ENCODE assay signal across 12 cellular contexts in the genomic region with DNA sequence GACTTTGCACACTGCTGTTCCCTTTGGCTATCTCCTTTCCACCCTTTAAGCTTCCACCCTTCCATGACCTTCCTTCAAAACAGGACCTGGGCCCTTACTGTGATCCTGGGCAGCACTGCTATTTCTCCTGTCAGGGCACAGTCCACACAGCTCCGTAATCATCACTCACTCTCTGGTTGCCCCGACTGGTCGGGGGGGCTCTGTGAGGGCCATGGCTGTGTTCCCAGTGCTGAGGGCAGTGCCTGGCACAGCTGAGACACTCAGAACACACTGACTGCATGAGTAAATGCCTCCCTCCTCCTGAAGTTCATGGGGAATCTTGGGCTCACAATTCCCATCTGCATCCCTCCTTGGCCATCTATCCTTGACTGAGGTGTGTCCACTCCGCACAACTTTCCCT. TPM values are rescaled to one million over a fixed set of nuclear protein-coding genes. Genes with fewer than 3 reads are reported as not detected.
DNase-seq lines count a peak whose midpoint lies in the region; ATAC-seq and TF ChIP-seq lines count a peak whose summit lies in the region.
"Had no signal": no experiment of that assay in that cellular context is flagged by ENCODE, and none has a peak within 500 bp of the region (broad histone marks: within the 10 kb centered on the region; RNA-seq: fewer than 3 reads in every experiment).

No MANE protein-coding gene starts in this region.

- POLR2A ChIA-PET in CD4-positive, alpha-beta memory T cell (lab: Charles Lee; ENCODE audit: partially characterized antibody): interaction anchor here (62.9 to 74.5 kb wide), 2 partner anchors 1 to 22 kb away, joined by 5577 read pairs; a partner anchor contains a TSS

- H3K4me3 Mint-ChIP-seq in CD4-positive, alpha-beta memory T cell: peak overlapping the region in 1 of 8 donors; percentile 3
- H3K4me3 Mint-ChIP-seq in T-helper 17 cell: no peak overlapping the region
- H3K4me3 Mint-ChIP-seq: CD14-positive monocyte, H9 had no signal

- peak overlapping the region; percentile 50 for H3K27ac ChIP-seq in CD4-positive, alpha-beta memory T cell (ENCODE audit: low read depth, low read length)
- peak overlapping the region; percentile 41 to 99 (median 95) for H3K27ac ChIP-seq in dorsolateral prefrontal cortex

- intact Hi-C loops in CD4-positive, alpha-beta memory T cell (cut with micrococcal nuclease): no loop called here
- intact Hi-C loops in dorsolateral prefrontal cortex (cut with DNase I): loop anchor here in 1 of 2 donors (2.0 kb wide), 1 partner anchor 38 kb away; a partner anchor contains a TSS

- ATAC-seq in T-helper 17 cell: no peak
- ATAC-seq in GM18909 (IDR thresholded peaks at IDR 0.05; ENCODE audit: poor library complexity, unreplicated experiment): no peak
- ATAC-seq: sciatic nerve had no signal

- H3K4me3 ChIP-seq in CD4-positive, alpha-beta memory T cell (ENCODE audit: low read length in 2 of 2): no peak overlapping the region
- peak overlapping the region in 19 of 59 donors; percentile 1 to 38 (median 15) for H3K4me3 ChIP-seq in dorsolateral prefrontal cortex

- TF ChIP-seq CTCF in dorsolateral prefrontal cortex (IDR thresholded peaks at IDR 0.05 in 54 of 56, conservative IDR thresholded peaks at IDR 0.05 in 2 of 56; ENCODE audit: low read depth in 1 of 56, partially characterized antibody in 56 of 56): peak in 4 of 56 donors; percentile 19 to 36 (median 20)

- no peaks in the 10 kb centered on the region for H3K27me3 Mint-ChIP-seq in CD4-positive, alpha-beta memory T cell
- no peaks in the 10 kb centered on the region for H3K27me3 Mint-ChIP-seq in T-helper 17 cell

- H3K4me1 Mint-ChIP-seq in CD4-positive, alpha-beta memory T cell: peaks cover 49 to 95% (median 76%) of the 10 kb centered on the region in 4 donors
- peaks cover 53% of the 10 kb centered on the region for H3K4me1 Mint-ChIP-seq in T-helper 17 cell

- H3K9me3 Mint-ChIP-seq in CD4-positive, alpha-beta memory T cell: peaks cover 0 to 2% (median 0%) of the 10 kb centered on the region in 8 donors

- H3K36me3 Mint-ChIP-seq in CD4-positive, alpha-beta memory T cell: peaks cover 74 to 87% of the 10 kb centered on the region in 2 donors
- H3K36me3 Mint-ChIP-seq in T-helper 17 cell (ENCODE audit: low read depth): peaks cover 25% of the 10 kb centered on the region

- CTCF ChIA-PET in CD4-positive, alpha-beta memory T cell (lab: Charles Lee; ENCODE audit: partially characterized antibody): interaction anchor here (2.0 kb wide), 1 partner anchor 11 kb away, joined by 7 read pairs; no protein-coding TSS in a partner anchor

- no peaks in the 10 kb centered on the region for H3K27me3 ChIP-seq in CD4-positive, alpha-beta memory T cell (ENCODE audit: insufficient read depth, low read length)
- H3K27me3 ChIP-seq in dorsolateral prefrontal cortex: no peaks in the 10 kb centered on the region

- H3K36me3 ChIP-seq in CD4-positive, alpha-beta memory T cell (ENCODE audit: insufficient read depth, low read length): peaks cover 73% of the 10 kb centered on the region

- no peak for DNase-seq in CD4-positive, alpha-beta memory T cell
- DNase-seq in T-helper 17 cell: no peak
- DNase-seq in dorsolateral prefrontal cortex: peak; percentile 19 to 92 (median 88)
- DNase-seq in nucleus accumbens (lab: John Stamatoyannopoulos, UW): peak in 52 of 56 donors; percentile 18 to 89 (median 74)
- no peak for DNase-seq in NCI-H2029 (lab: John Stamatoyannopoulos, UW)
- DNase-seq in NCI-H1417 (lab: John Stamatoyannopoulos, UW): no peak
- DNase-seq in NCI-H2107 (lab: John Stamatoyannopoulos, UW): no peak
- DNase-seq: dermis blood vessel endothelial cell, H9 had no signal

- peaks cover 92% of the 10 kb centered on the region for H3K4me1 ChIP-seq in CD4-positive, alpha-beta memory T cell (ENCODE audit: insufficient read depth, low read length)

- peak overlapping the region in 6 of 7 donors; percentile 35 to 88 (median 57) for H3K27ac Mint-ChIP-seq in CD4-positive, alpha-beta memory T cell
- peak overlapping the region; percentile 56 for H3K27ac Mint-ChIP-seq in T-helper 17 cell
- H3K27ac Mint-ChIP-seq: H9 had no signal

- no peaks in the 10 kb centered on the region for H3K9me3 ChIP-seq in CD4-positive, alpha-beta memory T cell (ENCODE audit: control insufficient read depth in 1 of 2, low read length in 2 of 2)
- no peaks in the 10 kb centered on the region for H3K9me3 ChIP-seq in T-helper 17 cell (ENCODE audit: control insufficient read depth, low read length, poor library complexity, severe bottlenecking)

RNA-seq across cellular contexts. Expression of a gene that starts 12.2 kb away (rescaled TPM):
- 100 to 1,000 TPM; 174 to 181 TPM for total RNA-seq in CD4-positive, alpha-beta memory T cell
- polyA plus RNA-seq in CD4-positive, alpha-beta memory T cell: 10 to 100 TPM in 1 of 2 donors, 1 to 10 TPM in 1; 7.8 to 14.4 TPM
- 100 to 1,000 TPM; 103 to 118 TPM for total RNA-seq in T-helper 17 cell
- total RNA-seq in dorsolateral prefrontal cortex: 10 to 100 TPM in 57 of 120 experiments, 1 to 10 TPM in 63; 3.8 to 25.3 (median 9.8) TPM

RNA-seq across cellular contexts. Expression of a gene that starts 37.4 kb away (rescaled TPM):
- total RNA-seq in CD4-positive, alpha-beta memory T cell: 100 to 1,000 TPM; 194 to 201 TPM
- polyA plus RNA-seq in CD4-positive, alpha-beta memory T cell: 10 to 100 TPM; 15.4 to 17.8 TPM
- total RNA-seq in T-helper 17 cell (10 to 100 TPM; 69.9 to 96.9 TPM), dorsolateral prefrontal cortex (100 to 1,000 TPM in 2 of 120 experiments, 10 to 100 TPM in 118; 18.7 to 119 (median 39.5) TPM)

Comparison
In these comparisons a context has a peak if more than half of its experiments do, and no peak if none do; other contexts are left out.
1. DNase-seq: peak in dorsolateral prefrontal cortex (10 of 10) and nucleus accumbens (52 of 56); none in CD4-positive, alpha-beta memory T cell (0 of 5), T-helper 17 cell (0 of 3), NCI-H2029 (single experiment), NCI-H1417 (0 of 3) and NCI-H2107 (single experiment).